ENCODE assay signal across 10 cellular contexts in genomic region chr15:70069716-70070115, GRCh38.
"Had no signal": no experiment of that assay in that cellular context is flagged by ENCODE, and none has a peak within 500 bp of the region (broad histone marks: within the 10 kb centered on the region; RNA-seq: fewer than 3 reads in every experiment).

No MANE protein-coding gene starts in this region.

- H3K4me3 ChIP-seq: GM23248, HAP-1 had no signal

- ATAC-seq: HCT116, HepG2 had no signal

- H3K9me3 ChIP-seq: HAP-1 had no signal

- H3K27me3 Mint-ChIP-seq: IgD-negative memory B cell had no signal

- H3K9me3 Mint-ChIP-seq: HFFc6, IgD-negative memory B cell had no signal

- H3K27ac ChIP-seq: GM23248, HL-60 had no signal

- H3K4me1 ChIP-seq: HAP-1 had no signal

- H3K27ac Mint-ChIP-seq: HFFc6 had no signal

- H2AFZ ChIP-seq: GM23248 had no signal

- H3K9ac ChIP-seq: GM23248 had no signal

- H3K4me3 Mint-ChIP-seq: HFFc6, IgD-negative memory B cell had no signal

- DNase-seq: GM23248, GOT3, H7, HFFc6, KBM-7 had no signal
